In the genomic region with DNA sequence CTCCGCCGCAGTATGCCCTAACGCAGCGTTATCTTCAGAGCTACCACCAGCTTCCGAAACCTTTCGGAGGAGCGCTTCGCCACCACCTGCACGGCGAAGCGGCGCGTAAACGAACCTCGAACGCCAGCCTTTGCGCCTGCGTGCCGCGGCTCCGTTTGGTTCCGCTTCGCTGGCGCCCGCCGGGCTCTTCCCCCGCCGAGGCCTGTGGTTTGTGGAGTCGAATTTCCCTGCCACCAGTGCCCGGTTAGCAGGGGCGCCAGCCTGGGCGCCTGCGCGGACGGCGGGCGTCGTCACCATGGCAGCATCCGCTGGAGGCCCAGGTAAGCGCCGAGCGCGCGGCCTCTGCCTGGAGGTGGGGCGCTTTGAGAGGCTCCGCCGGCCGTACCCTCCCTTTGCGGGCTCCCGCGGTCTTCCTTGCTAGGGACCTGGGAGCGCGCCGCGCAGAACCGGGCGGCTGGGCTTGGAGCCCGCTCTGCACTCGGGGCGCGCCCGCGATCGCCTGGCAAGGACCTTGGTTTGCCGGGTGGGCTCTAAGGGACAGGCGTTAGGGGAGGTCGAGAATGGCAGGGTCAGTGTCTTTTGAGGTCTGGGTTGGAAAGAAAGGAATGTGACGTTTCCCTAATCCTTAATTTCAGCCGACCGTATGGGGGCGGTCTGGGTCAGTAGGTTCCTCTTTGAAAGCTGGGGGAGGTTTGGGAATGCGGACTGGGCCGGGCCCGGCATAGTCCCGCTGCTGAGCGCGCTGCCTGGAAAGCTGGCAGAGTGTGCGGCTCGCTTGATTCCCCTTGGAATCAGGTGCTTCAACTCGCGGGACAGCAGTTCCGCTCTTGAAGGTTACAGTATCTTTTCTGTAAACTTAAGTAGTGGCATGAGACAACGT, we compare ENCODE assay signal across 8 cellular contexts. TPM values are rescaled to one million over a fixed set of nuclear protein-coding genes. Genes with fewer than 3 reads are reported as not detected.
DNase-seq lines count a peak whose midpoint lies in the region; ATAC-seq and TF ChIP-seq lines count a peak whose summit lies in the region.

A gene with protein sequence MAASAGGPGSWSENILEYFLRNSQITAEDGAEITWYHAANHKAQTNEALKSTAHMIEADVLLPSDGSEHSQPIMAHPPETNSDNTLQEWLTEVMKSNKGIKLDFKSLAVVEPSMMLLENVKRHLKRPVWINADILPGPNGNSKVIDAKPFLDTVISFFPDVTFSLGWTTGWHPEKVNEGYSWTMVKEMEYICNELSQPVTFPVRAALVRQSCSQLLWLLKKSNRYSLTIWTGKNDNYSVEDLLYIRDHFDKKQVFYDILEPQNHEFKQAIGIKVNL (plus strand): TSS at position 272 of the 880 bp plus-strand sequence. CDS start 24 bp downstream, at position 296.

- TSS peak; percentile 86 for BruUV-seq in PC-9 (replicated peaks; lab: Mats Ljungman, UMichigan)

- H3F3A ChIP-seq in PC-9 (ENCODE audit: insufficient read depth, low read depth), result peaks cover 47% of the 10 kb centered on the region

- peak within 1 kb of the TSS; percentile 89 for H3K4me2 ChIP-seq in PC-9

- H3K79me2 ChIP-seq in PC-9 (ENCODE audit: low read depth), result peaks cover 15% of the 10 kb centered on the region

- peaks cover 20% of the 10 kb centered on the region for H3K36me3 ChIP-seq in PC-9 (ENCODE audit: low read depth)
- peaks cover 0 to 7% (median 0%) of the 10 kb centered on the region in 3 donors for H3K36me3 ChIP-seq in esophagus squamous epithelium
- H3K36me3 ChIP-seq in muscle layer of duodenum (ENCODE audit: control insufficient read depth in 1 of 2, insufficient read depth in 2 of 2, low read length in 2 of 2), result peaks cover 0 to 7% of the 10 kb centered on the region in 2 donors

- H3K4me1 ChIP-seq in PC-9 (replicated peaks; ENCODE audit: insufficient read depth) (peaks cover 48% of the 10 kb centered on the region), esophagus squamous epithelium (peaks cover 2 to 31% (median 9%) of the 10 kb centered on the region in 3 donors), muscle layer of duodenum (ENCODE audit: control insufficient read depth in 1 of 2, insufficient read depth in 2 of 2, low read length in 2 of 2) (peaks cover 0 to 4% of the 10 kb centered on the region in 2 donors)

- WGBS in esophagus squamous epithelium, 2 donors, result 0 to 3% methylated on average over 16 to 21 of the region's 83 CpGs

- H3K36me3 Mint-ChIP-seq in activated T-cell treated with anti-CD3 and anti-CD28 coated beads, Interleukin-2, amount 50 U/mL, for 72 hours (ENCODE audit: insufficient read depth in 2 of 2), result peaks cover 5 to 6% of the 10 kb centered on the region in 2 donors

- H3K4me3 ChIP-seq in PC-9, result peak within 1 kb of the TSS; percentile 66
- H3K4me3 ChIP-seq in esophagus squamous epithelium, result peak within 1 kb of the TSS; percentile 57 to 72 (median 67)
- H3K4me3 ChIP-seq in muscle layer of duodenum (ENCODE audit: low read depth in 1 of 2, low read length in 2 of 2), result peak within 1 kb of the TSS; percentile 80 to 95

- H3K9me3 ChIP-seq in PC-9 (ENCODE audit: insufficient read depth, low read depth) (peaks cover 12% of the 10 kb centered on the region; the same call in 1 of the 2 replicates), esophagus squamous epithelium (peaks cover 0 to 2% (median 0%) of the 10 kb centered on the region in 3 donors), muscle layer of duodenum (ENCODE audit: control insufficient read depth in 1 of 2, low read length in 2 of 2) (peaks cover 0 to 2% of the 10 kb centered on the region in 2 donors)

- H3K4me3 Mint-ChIP-seq in activated T-cell treated with anti-CD3 and anti-CD28 coated beads, Interleukin-2, amount 50 U/mL, for 72 hours, result peak within 1 kb of the TSS; percentile 86 to 89

- peak within 1 kb of the TSS; percentile 76 for H3K27ac ChIP-seq in PC-9
- H3K27ac ChIP-seq in esophagus squamous epithelium, result peak within 1 kb of the TSS; percentile 78 to 86 (median 86)
- H3K27ac ChIP-seq in muscle layer of duodenum (ENCODE audit: low read length), result peak within 1 kb of the TSS; percentile 45

- H3K27ac Mint-ChIP-seq in activated T-cell treated with anti-CD3 and anti-CD28 coated beads, Interleukin-2, amount 50 U/mL, for 72 hours, result no peak within 1 kb of the TSS

- H2AFZ ChIP-seq in PC-9, result peak within 1 kb of the TSS; percentile 97

- TF ChIP-seq POLR2A in esophagus squamous epithelium (IDR thresholded peaks at IDR 0.05), result peak in 1 of 4 donors; percentile 47

- DNase-seq in DMS153 treated with DMSO at 0.1 percent for 48 hours (lab: John Stamatoyannopoulos, UW; ENCODE audit: unreplicated experiment) (peak; percentile 52), KG1 (lab: John Stamatoyannopoulos, UW) (peak; percentile 77), PC-9 (peak; percentile 93 to 98), esophagus squamous epithelium (lab: John Stamatoyannopoulos, UW) (peak; percentile 9)
- peak; percentile 73 to 75 for DNase-seq in activated T-cell treated with anti-CD3 and anti-CD28 coated beads, Interleukin-2, amount 50 U/mL, for 72 hours
- DNase-seq in stimulated activated CD8-positive, alpha-beta memory T cell treated with anti-CD3 and anti-CD28 coated beads, Interleukin-7, amount 100 ng/mL, for 24 hours (ENCODE audit: low read depth), result peak; percentile 40

- H3K27me3 Mint-ChIP-seq in activated T-cell treated with anti-CD3 and anti-CD28 coated beads, Interleukin-2, amount 50 U/mL, for 72 hours (ENCODE audit: low read depth), result peaks cover 19% of the 10 kb centered on the region

- intact Hi-C loops in PC-9 (cut with micrococcal nuclease; ENCODE audit: unreplicated experiment), result loop anchor here (1.0 kb wide), 1 partner anchor 167 kb away; no protein-coding TSS in a partner anchor
- intact Hi-C loops in esophagus squamous epithelium (cut with DNase I), result loop anchor here (10.0 kb wide), 1 partner anchor 177 kb away; no protein-coding TSS in a partner anchor

- CTCF ChIA-PET in PC-9 (lab: Charles Lee), result no interaction called here

- H3K27me3 ChIP-seq in PC-9 (ENCODE audit: insufficient read depth, low read depth), result no peaks in the 10 kb centered on the region
- no peaks in the 10 kb centered on the region for H3K27me3 ChIP-seq in esophagus squamous epithelium
- H3K27me3 ChIP-seq in muscle layer of duodenum (ENCODE audit: low read depth, low read length), result no peaks in the 10 kb centered on the region

- no peaks in the 10 kb centered on the region for H3K9me2 ChIP-seq in PC-9 (ENCODE audit: insufficient read depth)

- ATAC-seq in GM21723 (IDR thresholded peaks at IDR 0.05; ENCODE audit: unreplicated experiment), result peak; percentile 88
- peak; percentile 93 to 95 for ATAC-seq in activated T-cell treated with anti-CD3 and anti-CD28 coated beads, Interleukin-2, amount 50 U/mL, for 72 hours (replicated peaks in 1 of 2)

- H3K9me3 Mint-ChIP-seq in activated T-cell treated with anti-CD3 and anti-CD28 coated beads, Interleukin-2, amount 50 U/mL, for 72 hours, result no peaks in the 10 kb centered on the region

- POLR2A ChIA-PET in PC-9 (lab: Charles Lee; ENCODE audit: unreplicated experiment), result interaction anchor here (0.5 to 0.6 kb wide), 2 partner anchors 167 to 640 kb away, joined by 3 to 4 read pairs; no protein-coding TSS in a partner anchor

- TF ChIP-seq CTCF in PC-9 (conservative IDR thresholded peaks at IDR 0.05) (peak; percentile 48; the same call in 1 of the 2 replicates), esophagus squamous epithelium (IDR thresholded peaks at IDR 0.05) (peak in 1 of 6 experiments; percentile 2)

- H4K20me1 ChIP-seq in PC-9 (ENCODE audit: insufficient read depth), result no peaks in the 10 kb centered on the region

- peaks cover 27% of the 10 kb centered on the region for H3K4me1 Mint-ChIP-seq in activated T-cell treated with anti-CD3 and anti-CD28 coated beads, Interleukin-2, amount 50 U/mL, for 72 hours (ENCODE audit: low read depth)

RNA-seq across cellular contexts. Expression of the gene that starts here (rescaled TPM):
- total RNA-seq in PC-9 (2021), result 1.4 and 1.7 TPM in 2 replicates
- under 1 TPM in 1 of 2 donors, not detected in 1; 0.35 TPM for total RNA-seq in activated T-cell treated with anti-CD3 and anti-CD28 coated beads, Interleukin-2, amount 50 U/mL, for 72 hours
- total RNA-seq in esophagus squamous epithelium, result 1 to 10 TPM in 1 of 4 donors, under 1 TPM in 3; 0.38 to 3.6 (median 0.84) TPM

Comparison
In these comparisons a context has a peak if more than half of its experiments do, and no peak if none do; other contexts are left out.
1. Peak in every context shown above with its lines: DNase-seq, ATAC-seq, H3K4me3 ChIP-seq and H3K27ac ChIP-seq.
2. Peak in DNase-seq and ATAC-seq in activated T-cell treated with anti-CD3 and anti-CD28 coated beads, Interleukin-2, amount 50 U/mL, for 72 hours; RNA of the gene not detected or under 1 TPM.
3. DNase-seq: peak in every context shown above with its lines; median percentile 96 in PC-9; 77 in KG1; 74 in activated T-cell treated with anti-CD3 and anti-CD28 coated beads, Interleukin-2, amount 50 U/mL, for 72 hours; 52 in DMS153 treated with DMSO at 0.1 percent for 48 hours; 40 in stimulated activated CD8-positive, alpha-beta memory T cell treated with anti-CD3 and anti-CD28 coated beads, Interleukin-7, amount 100 ng/mL, for 24 hours; 9 in esophagus squamous epithelium.